ENCODE assay signal across 22 cellular contexts in genomic region chr9:69083321-69083720, GRCh38. TPM values are rescaled to one million over a fixed set of nuclear protein-coding genes. Genes with fewer than 3 reads are reported as not detected.
DNase-seq lines count a peak whose midpoint lies in the region; ATAC-seq, FAIRE-seq and TF ChIP-seq lines count a peak whose summit lies in the region.
"Had no signal": no experiment of that assay in that cellular context is flagged by ENCODE, and none has a peak within 500 bp of the region (broad histone marks: within the 10 kb centered on the region; RNA-seq: fewer than 3 reads in every experiment).

No MANE protein-coding gene starts in this region.

- H3K9ac ChIP-seq in endothelial cell of umbilical vein (replicated peaks; ENCODE audit: extremely low read depth, insufficient read depth, low read length): peak overlapping the region; percentile 23
- H3K9ac ChIP-seq: BLaER1, GM23248 had no signal

- H3K4me3 Mint-ChIP-seq in type B pancreatic cell: no peak overlapping the region
- H3K4me3 Mint-ChIP-seq: B cell; CD4-positive, CD25-positive, alpha-beta regulatory T cell; CD8-positive, alpha-beta T cell; H9 had no signal

- no peaks in the 10 kb centered on the region for H3K9me3 ChIP-seq in left ventricle myocardium inferior (replicated peaks)
- H3K9me3 ChIP-seq in endothelial cell of umbilical vein (replicated peaks; ENCODE audit: control insufficient read depth, insufficient read depth, low read length): no peaks in the 10 kb centered on the region
- H3K9me3 ChIP-seq: BLaER1, Caco-2 had no signal

- peak overlapping the region; percentile 44 for H3K27ac ChIP-seq in left ventricle myocardium inferior (replicated peaks)
- peak overlapping the region; percentile 36 for H3K27ac ChIP-seq in endothelial cell of umbilical vein (ENCODE audit: insufficient read depth, low read depth, low read length)
- no peak overlapping the region for H3K27ac ChIP-seq in brain microvascular endothelial cell
- H3K27ac ChIP-seq: 22Rv1, BLaER1, C4-2B, GM23248 had no signal

- BruUV-seq in endothelial cell of umbilical vein (replicated peaks; lab: Mats Ljungman, UMichigan): no TSS peak

- intact Hi-C loops in left ventricle myocardium inferior (cut with micrococcal nuclease) (no loop called here), Right ventricle myocardium superior (cut with DNase I) (no loop called here), endothelial cell of umbilical vein (cut with micrococcal nuclease) (loop anchor here (1.0 kb wide), 1 partner anchor 14 kb away; no protein-coding TSS in a partner anchor)

- H3K27ac Mint-ChIP-seq in type B pancreatic cell: no peak overlapping the region
- H3K27ac Mint-ChIP-seq: B cell; CD4-positive, CD25-positive, alpha-beta regulatory T cell; CD8-positive, alpha-beta T cell had no signal

- no peaks in the 10 kb centered on the region for H3K27me3 Mint-ChIP-seq in type B pancreatic cell
- H3K27me3 Mint-ChIP-seq: B cell; CD4-positive, CD25-positive, alpha-beta regulatory T cell had no signal

- DNase-seq in left ventricle myocardium inferior (no peak), Right ventricle myocardium superior (no peak), dermis microvascular lymphatic vessel endothelial cell (ENCODE audit: low read depth in 2 of 2) (peak; percentile 67 to 73), endothelial cell of umbilical vein (ENCODE audit: low read depth, low spot score) (peak; percentile 84), brain microvascular endothelial cell (no peak), type B pancreatic cell (ENCODE audit: extremely low spot score, unreplicated experiment) (no peak), NCI-H345 treated with DMSO at 0.1 percent for 48 hours (lab: John Stamatoyannopoulos, UW; ENCODE audit: unreplicated experiment) (no peak), glomerular visceral epithelial cell (ENCODE audit: extremely low spot score) (no peak)
- DNase-seq: Caco-2; CD4-positive, CD25-positive, alpha-beta regulatory T cell; CD8-positive, alpha-beta T cell; DMS153; DND-41; GM23248; H9 had no signal

- peak overlapping the region; percentile 5 for H2AFZ ChIP-seq in endothelial cell of umbilical vein (ENCODE audit: low read depth, low read length)
- H2AFZ ChIP-seq: GM23248 had no signal

- POLR2A ChIA-PET in endothelial cell of umbilical vein (lab: Charles Lee): no interaction called here

- H3K4me1 ChIP-seq in left ventricle myocardium inferior (peaks cover 42% of the 10 kb centered on the region), endothelial cell of umbilical vein (ENCODE audit: control insufficient read depth, extremely low read depth, insufficient read depth, low read length) (peaks cover 27% of the 10 kb centered on the region)
- H3K4me1 ChIP-seq: BLaER1, Caco-2 had no signal

- TF ChIP-seq CTCF in left ventricle myocardium inferior (IDR thresholded peaks at IDR 0.05; ENCODE audit: borderline replicate concordance) (no peak), endothelial cell of umbilical vein (IDR thresholded peaks at IDR 0.05; ENCODE audit: extremely low read depth in 1 of 2, insufficient read depth in 1 of 2, low read depth in 1 of 2, low read length in 2 of 2) (no peak), brain microvascular endothelial cell (IDR thresholded peaks at IDR 0.05; ENCODE audit: low read depth, low read length, missing control alignments) (no peak), type B pancreatic cell (conservative IDR thresholded peaks at IDR 0.05) (no peak)

- no peak for ATAC-seq in Right ventricle myocardium superior (ENCODE audit: poor library complexity)
- ATAC-seq: CD8-positive, alpha-beta T cell; HCT116 had no signal

- no peak for TF ChIP-seq POLR2A in endothelial cell of umbilical vein (IDR thresholded peaks at IDR 0.05; ENCODE audit: low read depth, low read length)

- H3K27me3 ChIP-seq in left ventricle myocardium inferior (ENCODE audit: low read depth) (no peaks in the 10 kb centered on the region), endothelial cell of umbilical vein (ENCODE audit: control insufficient read depth in 2 of 2, insufficient read depth in 2 of 2, low read length in 2 of 2) (no peaks in the 10 kb centered on the region), brain microvascular endothelial cell (replicated peaks) (no peaks in the 10 kb centered on the region)
- H3K27me3 ChIP-seq: BLaER1 had no signal

- H3K79me2 ChIP-seq in endothelial cell of umbilical vein (ENCODE audit: control insufficient read depth, insufficient read depth, low read length): no peaks in the 10 kb centered on the region

- peaks cover 8% of the 10 kb centered on the region for H3K9me3 Mint-ChIP-seq in type B pancreatic cell

- no peaks in the 10 kb centered on the region for H3K9me1 ChIP-seq in endothelial cell of umbilical vein (replicated peaks; ENCODE audit: control insufficient read depth, extremely low read depth, insufficient read depth, low read length)

- no peaks in the 10 kb centered on the region for H4K20me1 ChIP-seq in endothelial cell of umbilical vein (replicated peaks; ENCODE audit: control insufficient read depth, extremely low read depth, insufficient read depth, low read length)
- H4K20me1 ChIP-seq: BLaER1 had no signal

- peak; percentile 44 for FAIRE-seq in endothelial cell of umbilical vein (lab: Jason Lieb, UNC)
- FAIRE-seq: A204.1, GM12892 had no signal

- H3K36me3 ChIP-seq in left ventricle myocardium inferior: no peaks in the 10 kb centered on the region
- no peaks in the 10 kb centered on the region for H3K36me3 ChIP-seq in endothelial cell of umbilical vein (ENCODE audit: control insufficient read depth in 2 of 2, extremely low read depth in 1 of 2, insufficient read depth in 2 of 2, low read length in 2 of 2)
- no peaks in the 10 kb centered on the region for H3K36me3 ChIP-seq in brain microvascular endothelial cell (replicated peaks)

- no peaks in the 10 kb centered on the region for H3K4me1 Mint-ChIP-seq in type B pancreatic cell (ENCODE audit: unreplicated experiment)
- H3K4me1 Mint-ChIP-seq: B cell had no signal

- in situ Hi-C loops in brain microvascular endothelial cell (cut with HindIII; ENCODE audit: low pct_ligation_motif_present, low sequenced_read_pairs): no loop called here

- H3K4me3 ChIP-seq in left ventricle myocardium inferior (no peak overlapping the region), endothelial cell of umbilical vein (replicated peaks in 1 of 3; ENCODE audit: insufficient read depth in 1 of 3, low read depth in 1 of 3, low read length in 3 of 3) (no peak overlapping the region), brain microvascular endothelial cell (ENCODE audit: low read depth, low read length) (no peak overlapping the region)
- H3K4me3 ChIP-seq: BLaER1, GM23248 had no signal

- CTCF ChIA-PET in endothelial cell of umbilical vein (lab: Charles Lee): interaction anchor here (0.9 to 1.4 kb wide), 3 partner anchors 12 to 110 kb away, joined by 4 read pairs; no protein-coding TSS in a partner anchor

- H3K36me3 Mint-ChIP-seq in type B pancreatic cell: peaks cover 4% of the 10 kb centered on the region

- dilution Hi-C loops in endothelial cell of umbilical vein (cut with MboI; ENCODE audit: extremely low pct_ligation_motif_present, low sequenced_read_pairs): no loop called here

- H3K4me2 ChIP-seq in endothelial cell of umbilical vein (ENCODE audit: insufficient read depth, low read length): peak overlapping the region; percentile 27
- H3K4me2 ChIP-seq: BLaER1 had no signal

TF ChIP-seq in endothelial cell of umbilical vein, 7 proteins besides CTCF, POLR2A, EP300 and RAD21:
- TF ChIP-seq EZH2 (IDR thresholded peaks at IDR 0.05; ENCODE audit: borderline replicate concordance, low read depth, low read length, severe bottlenecking): no peak
- no peak for TF ChIP-seq MAX (IDR thresholded peaks at IDR 0.05; ENCODE audit: insufficient read depth, insufficient read length)
- no peak for TF ChIP-seq POLR2AphosphoS5 (IDR thresholded peaks at IDR 0.05; ENCODE audit: insufficient read depth, low read depth, low read length)
- no peak for TF ChIP-seq GATA2 (IDR thresholded peaks at IDR 0.05; ENCODE audit: insufficient read depth, insufficient read length, low read depth, low read length)
- TF ChIP-seq FOS (IDR thresholded peaks at IDR 0.05; ENCODE audit: borderline replicate concordance, insufficient read depth, low read length): no peak
- no peak for TF ChIP-seq MYC (IDR thresholded peaks at IDR 0.05; ENCODE audit: low read depth, low read length)
- no peak for TF ChIP-seq JUN (IDR thresholded peaks at IDR 0.05; ENCODE audit: borderline replicate concordance, insufficient read depth, insufficient read length, low read depth)

RNA-seq across cellular contexts. Expression of gene FXN, which starts 47.8 kb away (rescaled TPM):
- total RNA-seq in left ventricle myocardium inferior (43.4 TPM), Right ventricle myocardium superior (38.0 TPM), dermis microvascular lymphatic vessel endothelial cell (2.3 TPM in 2 replicates), endothelial cell of umbilical vein (17.1 and 21.2 TPM in 2 replicates), type B pancreatic cell (ENCODE audit: low replicate concordance) (17.7 and 22.0 TPM in 2 replicates)
- polyA plus RNA-seq in endothelial cell of umbilical vein: 13.0 and 18.2 TPM in 2 replicates
- 22.9 and 24.8 TPM in 2 replicates for polyA plus RNA-seq in endothelial cell of umbilical vein (2011; cell fraction: cytosol; rRNA removed)
- 9.9 and 10.9 TPM in 2 replicates for polyA plus RNA-seq in endothelial cell of umbilical vein (2011; cell fraction: nucleus; rRNA removed)
- polyA plus RNA-seq in endothelial cell of umbilical vein (2012): 28.2 and 40.7 TPM in 2 replicates
- 9.6 and 12.0 TPM in 2 replicates for polyA minus RNA-seq in endothelial cell of umbilical vein
- polyA minus RNA-seq in endothelial cell of umbilical vein (2011; cell fraction: cytosol; rRNA and poly(A)+ RNA removed): 5.2 TPM
- polyA minus RNA-seq in endothelial cell of umbilical vein (2011; cell fraction: nucleus; rRNA and poly(A)+ RNA removed): 3.9 and 5.1 TPM in 2 replicates

Comparison
In these comparisons a context has a peak if more than half of its experiments do, and no peak if none do; other contexts are left out.
1. DNase-seq: peak in dermis microvascular lymphatic vessel endothelial cell (2 of 2) and endothelial cell of umbilical vein (single experiment); none in left ventricle myocardium inferior (single experiment), Right ventricle myocardium superior (single experiment), brain microvascular endothelial cell (single experiment), type B pancreatic cell (single experiment), NCI-H345 treated with DMSO at 0.1 percent for 48 hours (single experiment) and glomerular visceral epithelial cell (single experiment).